Comparison of ENCODE assay signal across 9 cellular contexts in the genomic region with DNA sequence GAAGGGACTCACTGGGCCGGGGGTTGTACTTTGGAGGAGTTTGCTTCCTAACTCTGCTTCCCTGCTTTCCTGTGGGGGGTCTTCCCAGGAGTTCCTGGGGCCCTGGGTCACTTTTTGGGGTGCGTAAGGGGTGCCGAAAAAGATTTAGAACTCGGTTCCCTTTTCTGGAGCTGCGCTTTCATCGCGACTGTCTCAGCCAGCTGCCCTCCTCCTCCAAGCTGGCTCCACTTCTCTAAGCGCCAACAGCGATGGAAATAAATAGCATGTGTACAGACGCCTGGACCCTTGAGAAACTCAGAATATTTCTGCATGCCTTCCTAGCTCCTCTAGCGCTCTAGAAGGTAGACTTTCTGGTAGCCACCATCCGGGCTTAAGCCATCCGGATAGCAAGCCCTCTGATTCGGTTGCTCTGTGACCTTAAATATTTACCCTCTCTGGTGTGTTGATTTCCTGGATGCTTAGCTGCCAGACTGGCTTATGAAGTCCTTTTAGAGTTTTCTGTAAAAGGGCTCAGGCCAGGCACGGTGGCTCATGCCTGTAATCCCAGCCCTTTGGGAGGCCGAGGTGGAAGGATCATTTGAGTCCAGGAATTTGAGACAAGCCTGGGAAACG. TPM values are rescaled to one million over a fixed set of nuclear protein-coding genes. Genes with fewer than 3 reads are reported as not detected.
DNase-seq lines count a peak whose midpoint lies in the region; ATAC-seq and TF ChIP-seq lines count a peak whose summit lies in the region.
"Not testable (repeated sequence)": the region's sequence is repeated elsewhere in the genome, so short reads cannot be mapped to it uniquely, and the experiment has no call there.
"Had no signal": no experiment of that assay in that cellular context is flagged by ENCODE, and none has a peak within 500 bp of the region (broad histone marks: within the 10 kb centered on the region; RNA-seq: fewer than 3 reads in every experiment).

No MANE protein-coding gene starts in this region.

- H3K9me3 Mint-ChIP-seq in activated B cell treated with CpG ODN at 0.5 μM for 24 hours: not testable (repeated sequence)

- ATAC-seq in GM18907 (IDR thresholded peaks at IDR 0.05; ENCODE audit: unreplicated experiment): peak; percentile 14
- ATAC-seq in GM21723 (IDR thresholded peaks at IDR 0.05; ENCODE audit: unreplicated experiment): peak; percentile 27
- ATAC-seq in HG03442 (IDR thresholded peaks at IDR 0.05; ENCODE audit: unreplicated experiment): peak; percentile 8
- ATAC-seq in activated B cell treated with CpG ODN at 0.5 μM for 24 hours (ENCODE audit: low read depth): peak; percentile 11
- peak; percentile 10 for ATAC-seq in esophagus mucosa
- ATAC-seq in left lobe of liver: peak; percentile 67
- ATAC-seq in omental fat pad (ENCODE audit: low FRiP score): peak; percentile 10

- not testable (repeated sequence) for H3K36me3 Mint-ChIP-seq in activated B cell treated with CpG ODN at 0.5 μM for 24 hours (ENCODE audit: low read depth)

- not testable (repeated sequence) for H3K27me3 Mint-ChIP-seq in activated B cell treated with CpG ODN at 0.5 μM for 24 hours

- intact Hi-C loops in activated B cell treated with CpG ODN at 0.5 μM for 24 hours (cut with micrococcal nuclease): not testable (repeated sequence)

- H3K27ac Mint-ChIP-seq in activated B cell treated with CpG ODN at 0.5 μM for 24 hours: not testable (repeated sequence)

- not testable (repeated sequence) for DNase-seq in activated B cell treated with CpG ODN at 0.5 μM for 24 hours; left lobe of liver (ENCODE audit: low spot score); omental fat pad (ENCODE audit: low spot score)

- H3K4me1 Mint-ChIP-seq in activated B cell treated with CpG ODN at 0.5 μM for 24 hours: not testable (repeated sequence)

- POLR2A ChIA-PET in activated B cell treated with CpG ODN at 0.5 μM for 24 hours (lab: Charles Lee): not testable (repeated sequence)

- CTCF ChIA-PET in activated B cell treated with CpG ODN at 0.5 μM for 24 hours (lab: Charles Lee): not testable (repeated sequence)

- H3K4me3 Mint-ChIP-seq in activated B cell treated with CpG ODN at 0.5 μM for 24 hours: not testable (repeated sequence)

- not testable (repeated sequence) for TF ChIP-seq CTCF in activated B cell treated with CpG ODN at 0.5 μM for 24 hours (IDR thresholded peaks at IDR 0.05); omental fat pad (IDR thresholded peaks at IDR 0.05)

RNA-seq across cellular contexts. Expression of a gene that starts 0.9 kb away (rescaled TPM):
- total RNA-seq in activated B cell treated with CpG ODN at 0.5 μM for 24 hours (41.2 and 45.8 TPM in 2 replicates), esophagus mucosa (56.2 TPM), left lobe of liver (12.0 TPM), omental fat pad (10 to 100 TPM; 15.1 to 32.2 (median 22.1) TPM)

RNA-seq across cellular contexts. Expression of a gene that starts 37.6 kb away (rescaled TPM):
- 0.91 and 2.9 TPM in 2 replicates for total RNA-seq in activated B cell treated with CpG ODN at 0.5 μM for 24 hours
- total RNA-seq in esophagus mucosa: 19.8 TPM
- 0.20 TPM for total RNA-seq in left lobe of liver
- total RNA-seq in omental fat pad: 1 to 10 TPM in 1 of 4 donors, under 1 TPM in 2, not detected in 1; 0.48 to 2.6 (median 0.65) TPM

RNA-seq across cellular contexts. Expression of a gene that starts 48.0 kb away (rescaled TPM):
- total RNA-seq in activated B cell treated with CpG ODN at 0.5 μM for 24 hours (3.2 and 3.4 TPM in 2 replicates), esophagus mucosa (9.6 TPM), left lobe of liver (1.2 TPM), omental fat pad (100 to 1,000 TPM in 1 of 4 donors, 10 to 100 TPM in 2, 1 to 10 TPM in 1; 4.6 to 636 (median 52.6) TPM)
- total RNA-seq: H4, SK-MEL-5 had no signal

RNA-seq across cellular contexts. Expression of a gene that starts 52.9 kb away (rescaled TPM):
- total RNA-seq in activated B cell treated with CpG ODN at 0.5 μM for 24 hours: 0.55 TPM in 1 of 2 replicates, not detected in the other
- 0.92 TPM for total RNA-seq in esophagus mucosa
- total RNA-seq in left lobe of liver: 2.5 TPM
- 10 to 100 TPM in 1 of 4 donors, 1 to 10 TPM in 3; 2.1 to 14.6 (median 3.4) TPM for total RNA-seq in omental fat pad

Comparison
In these comparisons a context has a peak if more than half of its experiments do, and no peak if none do; other contexts are left out.
1. ATAC-seq: peak in every context shown above with its lines; median percentile 67 in left lobe of liver; 27 in GM21723; 14 in GM18907; 11 in activated B cell treated with CpG ODN at 0.5 μM for 24 hours; 10 in esophagus mucosa; 10 in omental fat pad; 8 in HG03442.